ENCODE assay signal across 8 cellular contexts in genomic region chr2:29012211-29012681, GRCh38. TPM values are rescaled to one million over a fixed set of nuclear protein-coding genes. Genes with fewer than 3 reads are reported as not detected.
DNase-seq lines count a peak whose midpoint lies in the region; ATAC-seq and TF ChIP-seq lines count a peak whose summit lies in the region.

No MANE protein-coding gene starts in this region.

- H3K4me3 ChIP-seq in left lung (no peak overlapping the region), transverse colon (no peak overlapping the region)

- H3K4me1 Mint-ChIP-seq in activated CD4-positive, alpha-beta T cell treated with anti-CD3 and anti-CD28 coated beads, Interleukin-2, amount 10 ng/mL, durations not matched to agents 7 days and 5 days, result peaks cover 84% of the 10 kb centered on the region

- TF ChIP-seq CTCF in left lung (IDR thresholded peaks at IDR 0.05) (no peak), transverse colon (IDR thresholded peaks at IDR 0.05) (no peak)

- WGBS in transverse colon (ENCODE audit: low coverage in 1 of 2), 2 donors, result 60% methylated on average over 9 of the region's 9 CpGs; no CpG with 5 or more reads in 1 of the 2 donors

- CTCF ChIA-PET in activated CD4-positive, alpha-beta T cell treated with anti-CD3 and anti-CD28 coated beads, Interleukin-2, amount 10 ng/mL, durations not matched to agents 7 days and 5 days (lab: Charles Lee), result interaction anchor here (0.7 to 5.1 kb wide), 8 partner anchors 10 to 200 kb away, joined by 3 to 26 read pairs (median 3); partner anchors contain the start of gene TOGARAM2

- H3K9me3 Mint-ChIP-seq in activated CD4-positive, alpha-beta T cell treated with anti-CD3 and anti-CD28 coated beads, Interleukin-2, amount 10 ng/mL, durations not matched to agents 7 days and 5 days, result no peaks in the 10 kb centered on the region

- peak overlapping the region; percentile 13 to 39 for H3K27ac ChIP-seq in left lung
- peak overlapping the region; percentile 25 to 53 (median 44) for H3K27ac ChIP-seq in transverse colon

- peaks cover 7% of the 10 kb centered on the region for H3K36me3 Mint-ChIP-seq in activated CD4-positive, alpha-beta T cell treated with anti-CD3 and anti-CD28 coated beads, Interleukin-2, amount 10 ng/mL, durations not matched to agents 7 days and 5 days (ENCODE audit: low read depth)

- POLR2A ChIA-PET in activated CD4-positive, alpha-beta T cell treated with anti-CD3 and anti-CD28 coated beads, Interleukin-2, amount 10 ng/mL, durations not matched to agents 7 days and 5 days (lab: Charles Lee), result interaction anchor here (0.8 kb wide), 1 partner anchor 117 kb away, joined by 3 read pairs; no protein-coding TSS in a partner anchor

- H3K27me3 ChIP-seq in left lung, result peaks cover 0 to 7% of the 10 kb centered on the region in 2 donors
- no peaks in the 10 kb centered on the region for H3K27me3 ChIP-seq in transverse colon

- no peak for TF ChIP-seq POLR2A in transverse colon (IDR thresholded peaks at IDR 0.05)

- no peaks in the 10 kb centered on the region for H3K9me3 ChIP-seq in left lung
- H3K9me3 ChIP-seq in transverse colon, result no peaks in the 10 kb centered on the region

- H3K4me3 Mint-ChIP-seq in activated CD4-positive, alpha-beta T cell treated with anti-CD3 and anti-CD28 coated beads, Interleukin-2, amount 10 ng/mL, durations not matched to agents 7 days and 5 days, result no peak overlapping the region

- no peak for TF ChIP-seq EP300 in transverse colon (IDR thresholded peaks at IDR 0.05; ENCODE audit: low read depth)

- peak overlapping the region; percentile 97 for H3K27ac Mint-ChIP-seq in activated CD4-positive, alpha-beta T cell treated with anti-CD3 and anti-CD28 coated beads, Interleukin-2, amount 10 ng/mL, durations not matched to agents 7 days and 5 days

- intact Hi-C loops in left lung (cut with DNase I) (no loop called here), transverse colon (cut with DNase I; ENCODE audit: low total_unique reads) (loop anchor here (10.0 kb wide), 1 partner anchor 57 kb away; no protein-coding TSS in a partner anchor)

- H3K36me3 ChIP-seq in left lung, result no peaks in the 10 kb centered on the region
- no peaks in the 10 kb centered on the region for H3K36me3 ChIP-seq in transverse colon

- H3K27me3 Mint-ChIP-seq in activated CD4-positive, alpha-beta T cell treated with anti-CD3 and anti-CD28 coated beads, Interleukin-2, amount 10 ng/mL, durations not matched to agents 7 days and 5 days, result no peaks in the 10 kb centered on the region

- H3K4me1 ChIP-seq in left lung, result peaks cover 19 to 71% of the 10 kb centered on the region in 2 donors
- H3K4me1 ChIP-seq in transverse colon, result peaks cover 3 to 33% (median 15%) of the 10 kb centered on the region in 4 donors

- ATAC-seq in left lung (peak; percentile 18), HG02763 (IDR thresholded peaks at IDR 0.05; ENCODE audit: unreplicated experiment) (no peak), HG03196 (IDR thresholded peaks at IDR 0.05; ENCODE audit: unreplicated experiment) (no peak)

- peak; percentile 38 for DNase-seq in activated CD4-positive, alpha-beta T cell treated with anti-CD3 and anti-CD28 coated beads, Interleukin-2, amount 10 ng/mL, durations not matched to agents 7 days and 5 days
- DNase-seq in activated CD4-positive, alpha-beta T cell treated with anti-CD3 and anti-CD28 coated beads, Interleukin-2, amount 50 U/mL, for 4 hours, result no peak
- DNase-seq in activated gamma-delta T cell (lab: John Stamatoyannopoulos, UW) (peak; percentile 27), left lung (no peak), transverse colon (peak; percentile 42), HPDE6-E6E7 (ENCODE audit: extremely low spot score) (no peak)

- in situ Hi-C loops in transverse colon (cut with MboI; ENCODE audit: low pct_ligation_motif_present in 1 of 4, low pct_unique_long_range_greater_than_20kb in 1 of 4, low sequenced_read_pairs in 3 of 4), result no loop called here

RNA-seq across cellular contexts. Expression of gene TOGARAM2, which starts 31.1 kb away (rescaled TPM):
- total RNA-seq in activated CD4-positive, alpha-beta T cell treated with anti-CD3 and anti-CD28 coated beads, Interleukin-2, amount 10 ng/mL, durations not matched to agents 7 days and 5 days, result 1 to 10 TPM; 3.7 to 5.0 TPM
- total RNA-seq in left lung (1 to 10 TPM; 1.5 to 7.3 TPM), transverse colon (1 to 10 TPM in 2 of 4 donors, under 1 TPM in 1, not detected in 1; 0.79 to 7.1 (median 3.1) TPM)

Comparison
In these comparisons a context has a peak if more than half of its experiments do, and no peak if none do; other contexts are left out.
1. DNase-seq: peak in activated CD4-positive, alpha-beta T cell treated with anti-CD3 and anti-CD28 coated beads, Interleukin-2, amount 10 ng/mL, durations not matched to agents 7 days and 5 days (single experiment), activated gamma-delta T cell (single experiment) and transverse colon (single experiment); none in activated CD4-positive, alpha-beta T cell treated with anti-CD3 and anti-CD28 coated beads, Interleukin-2, amount 50 U/mL, for 4 hours (0 of 2), left lung (0 of 2) and HPDE6-E6E7 (single experiment).